ENCODE assay signal across 10 cellular contexts in the genomic region with DNA sequence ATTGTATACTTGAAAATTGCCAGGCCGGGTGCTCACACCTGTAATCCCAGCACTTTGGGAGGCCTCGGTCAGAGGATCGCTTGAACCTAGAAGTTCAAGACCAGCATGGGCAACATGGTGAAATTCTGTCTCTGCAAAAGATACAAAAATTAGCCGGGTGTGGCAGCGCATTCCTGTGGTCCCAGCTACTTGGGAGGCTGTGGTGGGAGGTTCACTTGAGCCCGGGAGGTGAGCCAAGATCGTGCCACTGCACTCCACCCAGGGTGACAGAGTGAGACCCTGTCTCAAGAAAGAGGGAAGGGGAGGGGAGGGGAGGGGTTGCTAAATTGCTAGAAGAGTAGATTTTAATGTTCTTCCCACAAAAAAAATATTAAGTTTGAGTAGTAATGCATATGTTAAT. TPM values are rescaled to one million over a fixed set of nuclear protein-coding genes. Genes with fewer than 3 reads are reported as not detected.
DNase-seq lines count a peak whose midpoint lies in the region; ATAC-seq and TF ChIP-seq lines count a peak whose summit lies in the region.
"Had no signal": no experiment of that assay in that cellular context is flagged by ENCODE, and none has a peak within 500 bp of the region (broad histone marks: within the 10 kb centered on the region; RNA-seq: fewer than 3 reads in every experiment).

No MANE protein-coding gene starts in this region.

- H3K9me2 ChIP-seq in GM23338 (ENCODE audit: insufficient read depth): no peaks in the 10 kb centered on the region

- peaks cover 5% of the 10 kb centered on the region; the same call in 1 of the 3 replicates for H3K36me3 Mint-ChIP-seq in GM23338 (ENCODE audit: low read depth)
- peaks cover 51% of the 10 kb centered on the region for H3K36me3 Mint-ChIP-seq in effector memory CD8-positive, alpha-beta T cell (ENCODE audit: insufficient read depth)
- H3K36me3 Mint-ChIP-seq in stimulated activated effector memory CD8-positive, alpha-beta T cell treated with anti-CD3 and anti-CD28 coated beads, Interleukin-12 subunit alpha, Interleukin-12 subunit beta, amount 100 ng/mL, for 72 hours: no peaks in the 10 kb centered on the region

- H3K27ac ChIP-seq in GM23338 (ENCODE audit: low read depth): peak overlapping the region; percentile 76
- H3K27ac ChIP-seq in SJCRH30: no peak overlapping the region
- no peak overlapping the region for H3K27ac ChIP-seq in right atrium auricular region

- no peaks in the 10 kb centered on the region for H3K9me3 ChIP-seq in SJCRH30 (replicated peaks)
- H3K9me3 ChIP-seq in right atrium auricular region: no peaks in the 10 kb centered on the region

- H4K20me1 ChIP-seq in GM23338 (replicated peaks; ENCODE audit: insufficient read depth): no peaks in the 10 kb centered on the region; the same call in 1 of the 2 replicates

- no peak for ATAC-seq in GM23338
- ATAC-seq in effector memory CD8-positive, alpha-beta T cell (replicated peaks): no peak
- ATAC-seq in stimulated activated effector memory CD8-positive, alpha-beta T cell treated with anti-CD3 and anti-CD28 coated beads, Interleukin-12 subunit alpha, Interleukin-12 subunit beta, amount 100 ng/mL, for 72 hours: no peak
- ATAC-seq in HG02642 (IDR thresholded peaks at IDR 0.05; ENCODE audit: poor library complexity, unreplicated experiment): no peak

- no peak for DNase-seq in GM23338 (ENCODE audit: low spot score)
- peak; percentile 68 to 71 for DNase-seq in SJCRH30
- no peak for DNase-seq in effector memory CD8-positive, alpha-beta T cell
- no peak for DNase-seq in stimulated activated effector memory CD8-positive, alpha-beta T cell treated with anti-CD3 and anti-CD28 coated beads, Interleukin-12 subunit alpha, Interleukin-12 subunit beta, amount 100 ng/mL, for 72 hours (ENCODE audit: low spot score in 2 of 2)
- DNase-seq in right atrium auricular region (ENCODE audit: low spot score): no peak
- DNase-seq in islet precursor cell: no peak
- DNase-seq: left colon, NCI-H1417 treated with DMSO at 0.1 percent for 48 hours had no signal

- H3K4me1 ChIP-seq in GM23338 (ENCODE audit: insufficient read depth) (peaks cover 22% of the 10 kb centered on the region), SJCRH30 (peaks cover 30% of the 10 kb centered on the region), right atrium auricular region (peaks cover 0 to 7% of the 10 kb centered on the region in 2 donors)

- peak overlapping the region; percentile 50 for H3K4me2 ChIP-seq in GM23338

- H3F3A ChIP-seq in GM23338 (replicated peaks; ENCODE audit: low read depth): no peaks in the 10 kb centered on the region; the same call in 1 of the 2 replicates

- peaks cover 19% of the 10 kb centered on the region for H3K4me1 Mint-ChIP-seq in GM23338
- H3K4me1 Mint-ChIP-seq in effector memory CD8-positive, alpha-beta T cell (ENCODE audit: low read depth in 2 of 2): peaks cover 44 to 68% of the 10 kb centered on the region in 2 donors
- peaks cover 75% of the 10 kb centered on the region for H3K4me1 Mint-ChIP-seq in stimulated activated effector memory CD8-positive, alpha-beta T cell treated with anti-CD3 and anti-CD28 coated beads, Interleukin-12 subunit alpha, Interleukin-12 subunit beta, amount 100 ng/mL, for 72 hours

- H3K9me3 Mint-ChIP-seq in GM23338: no peaks in the 10 kb centered on the region
- no peaks in the 10 kb centered on the region for H3K9me3 Mint-ChIP-seq in effector memory CD8-positive, alpha-beta T cell
- H3K9me3 Mint-ChIP-seq in stimulated activated effector memory CD8-positive, alpha-beta T cell treated with anti-CD3 and anti-CD28 coated beads, Interleukin-12 subunit alpha, Interleukin-12 subunit beta, amount 100 ng/mL, for 72 hours: no peaks in the 10 kb centered on the region

- no peak overlapping the region for H3K4me3 Mint-ChIP-seq in GM23338
- peak overlapping the region; percentile 17 to 45 for H3K4me3 Mint-ChIP-seq in effector memory CD8-positive, alpha-beta T cell
- H3K4me3 Mint-ChIP-seq in stimulated activated effector memory CD8-positive, alpha-beta T cell treated with anti-CD3 and anti-CD28 coated beads, Interleukin-12 subunit alpha, Interleukin-12 subunit beta, amount 100 ng/mL, for 72 hours: peak overlapping the region; percentile 71
- H3K4me3 Mint-ChIP-seq: brain had no signal

- H3K27ac Mint-ChIP-seq in GM23338: no peak overlapping the region
- H3K27ac Mint-ChIP-seq in effector memory CD8-positive, alpha-beta T cell: peak overlapping the region; percentile 75 to 96
- H3K27ac Mint-ChIP-seq in stimulated activated effector memory CD8-positive, alpha-beta T cell treated with anti-CD3 and anti-CD28 coated beads, Interleukin-12 subunit alpha, Interleukin-12 subunit beta, amount 100 ng/mL, for 72 hours: peak overlapping the region; percentile 95

- no peak overlapping the region for H3K4me3 ChIP-seq in GM23338
- no peak overlapping the region for H3K4me3 ChIP-seq in SJCRH30
- no peak overlapping the region for H3K4me3 ChIP-seq in right atrium auricular region

- H2AFZ ChIP-seq in GM23338: no peak overlapping the region

- H3K27me3 ChIP-seq in GM23338 (ENCODE audit: insufficient read depth) (no peaks in the 10 kb centered on the region), SJCRH30 (no peaks in the 10 kb centered on the region), right atrium auricular region (no peaks in the 10 kb centered on the region)

- H3K79me2 ChIP-seq in GM23338 (replicated peaks; ENCODE audit: insufficient read depth): peaks cover 11% of the 10 kb centered on the region; the same call in 1 of the 2 replicates

- H3K36me3 ChIP-seq in GM23338 (ENCODE audit: insufficient read depth) (no peaks in the 10 kb centered on the region), SJCRH30 (no peaks in the 10 kb centered on the region), right atrium auricular region (no peaks in the 10 kb centered on the region)

- TF ChIP-seq CTCF in GM23338 (conservative IDR thresholded peaks at IDR 0.05; ENCODE audit: low read depth in 2 of 2) (no peak), right atrium auricular region (IDR thresholded peaks at IDR 0.05) (no peak)

- H3K27me3 Mint-ChIP-seq in GM23338 (ENCODE audit: insufficient read depth, low read depth, poor library complexity): peaks cover 4% of the 10 kb centered on the region
- H3K27me3 Mint-ChIP-seq in effector memory CD8-positive, alpha-beta T cell: no peaks in the 10 kb centered on the region

TF ChIP-seq in GM23338, 12 proteins besides CTCF, POLR2A, EP300 and RAD21 (continues in another document):
- TF ChIP-seq, protein P1, sequence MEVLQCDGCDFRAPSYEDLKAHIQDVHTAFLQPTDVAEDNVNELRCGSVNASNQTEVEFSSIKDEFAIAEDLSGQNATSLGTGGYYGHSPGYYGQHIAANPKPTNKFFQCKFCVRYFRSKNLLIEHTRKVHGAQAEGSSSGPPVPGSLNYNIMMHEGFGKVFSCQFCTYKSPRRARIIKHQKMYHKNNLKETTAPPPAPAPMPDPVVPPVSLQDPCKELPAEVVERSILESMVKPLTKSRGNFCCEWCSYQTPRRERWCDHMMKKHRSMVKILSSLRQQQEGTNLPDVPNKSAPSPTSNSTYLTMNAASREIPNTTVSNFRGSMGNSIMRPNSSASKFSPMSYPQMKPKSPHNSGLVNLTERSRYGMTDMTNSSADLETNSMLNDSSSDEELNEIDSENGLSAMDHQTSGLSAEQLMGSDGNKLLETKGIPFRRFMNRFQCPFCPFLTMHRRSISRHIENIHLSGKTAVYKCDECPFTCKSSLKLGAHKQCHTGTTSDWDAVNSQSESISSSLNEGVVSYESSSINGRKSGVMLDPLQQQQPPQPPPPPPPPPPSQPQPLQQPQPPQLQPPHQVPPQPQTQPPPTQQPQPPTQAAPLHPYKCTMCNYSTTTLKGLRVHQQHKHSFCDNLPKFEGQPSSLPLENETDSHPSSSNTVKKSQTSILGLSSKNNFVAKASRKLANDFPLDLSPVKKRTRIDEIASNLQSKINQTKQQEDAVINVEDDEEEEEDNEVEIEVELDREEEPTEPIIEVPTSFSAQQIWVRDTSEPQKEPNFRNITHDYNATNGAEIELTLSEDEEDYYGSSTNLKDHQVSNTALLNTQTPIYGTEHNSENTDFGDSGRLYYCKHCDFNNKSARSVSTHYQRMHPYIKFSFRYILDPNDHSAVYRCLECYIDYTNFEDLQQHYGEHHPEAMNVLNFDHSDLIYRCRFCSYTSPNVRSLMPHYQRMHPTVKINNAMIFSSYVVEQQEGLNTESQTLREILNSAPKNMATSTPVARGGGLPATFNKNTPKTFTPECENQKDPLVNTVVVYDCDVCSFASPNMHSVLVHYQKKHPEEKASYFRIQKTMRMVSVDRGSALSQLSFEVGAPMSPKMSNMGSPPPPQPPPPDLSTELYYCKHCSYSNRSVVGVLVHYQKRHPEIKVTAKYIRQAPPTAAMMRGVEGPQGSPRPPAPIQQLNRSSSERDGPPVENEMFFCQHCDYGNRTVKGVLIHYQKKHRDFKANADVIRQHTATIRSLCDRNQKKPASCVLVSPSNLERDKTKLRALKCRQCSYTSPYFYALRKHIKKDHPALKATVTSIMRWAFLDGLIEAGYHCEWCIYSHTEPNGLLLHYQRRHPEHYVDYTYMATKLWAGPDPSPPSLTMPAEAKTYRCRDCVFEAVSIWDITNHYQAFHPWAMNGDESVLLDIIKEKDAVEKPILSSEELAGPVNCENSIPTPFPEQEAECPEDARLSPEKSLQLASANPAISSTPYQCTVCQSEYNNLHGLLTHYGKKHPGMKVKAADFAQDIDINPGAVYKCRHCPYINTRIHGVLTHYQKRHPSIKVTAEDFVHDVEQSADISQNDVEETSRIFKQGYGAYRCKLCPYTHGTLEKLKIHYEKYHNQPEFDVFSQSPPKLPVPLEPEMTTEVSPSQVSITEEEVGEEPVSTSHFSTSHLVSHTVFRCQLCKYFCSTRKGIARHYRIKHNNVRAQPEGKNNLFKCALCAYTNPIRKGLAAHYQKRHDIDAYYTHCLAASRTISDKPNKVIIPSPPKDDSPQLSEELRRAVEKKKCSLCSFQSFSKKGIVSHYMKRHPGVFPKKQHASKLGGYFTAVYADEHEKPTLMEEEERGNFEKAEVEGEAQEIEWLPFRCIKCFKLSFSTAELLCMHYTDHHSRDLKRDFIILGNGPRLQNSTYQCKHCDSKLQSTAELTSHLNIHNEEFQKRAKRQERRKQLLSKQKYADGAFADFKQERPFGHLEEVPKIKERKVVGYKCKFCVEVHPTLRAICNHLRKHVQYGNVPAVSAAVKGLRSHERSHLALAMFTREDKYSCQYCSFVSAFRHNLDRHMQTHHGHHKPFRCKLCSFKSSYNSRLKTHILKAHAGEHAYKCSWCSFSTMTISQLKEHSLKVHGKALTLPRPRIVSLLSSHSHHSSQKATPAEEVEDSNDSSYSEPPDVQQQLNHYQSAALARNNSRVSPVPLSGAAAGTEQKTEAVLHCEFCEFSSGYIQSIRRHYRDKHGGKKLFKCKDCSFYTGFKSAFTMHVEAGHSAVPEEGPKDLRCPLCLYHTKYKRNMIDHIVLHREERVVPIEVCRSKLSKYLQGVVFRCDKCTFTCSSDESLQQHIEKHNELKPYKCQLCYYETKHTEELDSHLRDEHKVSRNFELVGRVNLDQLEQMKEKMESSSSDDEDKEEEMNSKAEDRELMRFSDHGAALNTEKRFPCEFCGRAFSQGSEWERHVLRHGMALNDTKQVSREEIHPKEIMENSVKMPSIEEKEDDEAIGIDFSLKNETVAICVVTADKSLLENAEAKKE (CRISPR knock-in tag; IDR thresholded peaks at IDR 0.05): no peak

RNA-seq across cellular contexts. Expression of a gene that starts 53.2 kb away (rescaled TPM):
- 25.0 and 28.8 TPM in 2 replicates for total RNA-seq in GM23338 (2014; rRNA removed; shearing (Covaris generic))
- 26.6 and 27.4 TPM in 2 replicates for polyA plus RNA-seq in GM23338 (2016; fragmentation: Nextera tagmentation; extraction: Ambion mirVana)
- total RNA-seq in SJCRH30 (2014; rRNA removed; shearing (Covaris generic)): 46.3 and 56.9 TPM in 2 replicates
- 10 to 100 TPM; 18.0 to 24.1 TPM for total RNA-seq in right atrium auricular region

Comparison
In these comparisons a context has a peak if more than half of its experiments do, and no peak if none do; other contexts are left out.
1. DNase-seq: peak in SJCRH30 (2 of 2); none in GM23338 (single experiment), effector memory CD8-positive, alpha-beta T cell (0 of 3), stimulated activated effector memory CD8-positive, alpha-beta T cell treated with anti-CD3 and anti-CD28 coated beads, Interleukin-12 subunit alpha, Interleukin-12 subunit beta, amount 100 ng/mL, for 72 hours (0 of 2), right atrium auricular region (single experiment) and islet precursor cell (single experiment).